In genomic region chrX:10769696-10770619, GRCh38 we compare ENCODE assay signal across 9 cellular contexts.
DNase-seq lines count a peak whose midpoint lies in the region; ATAC-seq, FAIRE-seq and TF ChIP-seq lines count a peak whose summit lies in the region.
"Had no signal": no experiment of that assay in that cellular context is flagged by ENCODE, and none has a peak within 500 bp of the region (broad histone marks: within the 10 kb centered on the region; RNA-seq: fewer than 3 reads in every experiment).

No MANE protein-coding gene starts in this region.

- in situ Hi-C loops in HAP-1 (cut with MboI; ENCODE audit: low sequenced_read_pairs): no loop called here

- TF ChIP-seq POLR2A in testis (IDR thresholded peaks at IDR 0.05): no peak

- H3K27ac ChIP-seq in small intestine (ENCODE audit: low read depth in 1 of 2, low read length in 1 of 2) (no peak overlapping the region), testis (no peak overlapping the region)

- ATAC-seq in GM18511 (IDR thresholded peaks at IDR 0.05; ENCODE audit: unreplicated experiment): no peak

- H3K9me3 ChIP-seq in small intestine (ENCODE audit: control insufficient read depth, low read depth) (no peaks in the 10 kb centered on the region), HAP-1 (no peaks in the 10 kb centered on the region), testis (no peaks in the 10 kb centered on the region)

- H3K4me3 ChIP-seq in fibroblast of mammary gland (ENCODE audit: control insufficient read depth, low read depth, low read length) (peak overlapping the region; percentile 22), small intestine (ENCODE audit: low read depth in 1 of 2, low read length in 2 of 2) (no peak overlapping the region), HAP-1 (no peak overlapping the region), testis (no peak overlapping the region)

- WGBS in small intestine, 3 donors: 57 to 73% (median 64%) methylated on average over 9 of the region's 9 CpGs
- 38 to 52% methylated on average over 9 of the region's 9 CpGs for WGBS in testis, 2 donors

- DNase-seq in HCEC 1CT (peak; percentile 16), NCI-H510A treated with DMSO at 0.1 percent for 48 hours (lab: John Stamatoyannopoulos, UW) (peak; percentile 85), fibroblast of mammary gland (ENCODE audit: low read depth) (peak; percentile 57), small intestine (peak; percentile 13), HAP-1 (ENCODE audit: low spot score in 2 of 2) (no peak), testis (no peak)
- no peak for DNase-seq in activated T-cell treated with anti-CD3 and anti-CD28 coated beads, Interleukin-2, amount 50 U/mL, for 48 hours
- DNase-seq: activated gamma-delta T cell had no signal

- FAIRE-seq in small intestine (lab: Jason Lieb, UNC): no peak

- TF ChIP-seq CTCF in fibroblast of mammary gland (conservative IDR thresholded peaks at IDR 0.05; ENCODE audit: control insufficient read depth, insufficient read depth, low read depth, low read length) (no peak), testis (IDR thresholded peaks at IDR 0.05) (no peak)

- intact Hi-C loops in testis (cut with DNase I; ENCODE audit: low total_unique reads): no loop called here

- H3K27me3 ChIP-seq in small intestine (ENCODE audit: control insufficient read depth in 2 of 2, insufficient read depth in 2 of 2, low read length in 2 of 2) (no peaks in the 10 kb centered on the region), HAP-1 (ENCODE audit: low read depth) (no peaks in the 10 kb centered on the region), testis (no peaks in the 10 kb centered on the region)

- H3K4me1 ChIP-seq in small intestine (ENCODE audit: control insufficient read depth in 2 of 2, insufficient read depth in 1 of 2, low read depth in 1 of 2, low read length in 1 of 2) (no peaks in the 10 kb centered on the region), HAP-1 (no peaks in the 10 kb centered on the region), testis (no peaks in the 10 kb centered on the region)

- no peaks in the 10 kb centered on the region for H3K36me3 ChIP-seq in small intestine (ENCODE audit: control insufficient read depth in 2 of 2, insufficient read depth in 2 of 2, low read length in 2 of 2)
- H3K36me3 ChIP-seq in HAP-1 (replicated peaks): no peaks in the 10 kb centered on the region
- H3K36me3 ChIP-seq in testis (ENCODE audit: low read depth, missing control alignments): no peaks in the 10 kb centered on the region

Comparison
In these comparisons a context has a peak if more than half of its experiments do, and no peak if none do; other contexts are left out.
1. DNase-seq: peak in HCEC 1CT (single experiment), NCI-H510A treated with DMSO at 0.1 percent for 48 hours (single experiment), fibroblast of mammary gland (single experiment) and small intestine (single experiment); none in HAP-1 (0 of 2), testis (single experiment) and activated T-cell treated with anti-CD3 and anti-CD28 coated beads, Interleukin-2, amount 50 U/mL, for 48 hours (0 of 2).